22 cellular contexts compared by ENCODE assay signal in the genomic region with DNA sequence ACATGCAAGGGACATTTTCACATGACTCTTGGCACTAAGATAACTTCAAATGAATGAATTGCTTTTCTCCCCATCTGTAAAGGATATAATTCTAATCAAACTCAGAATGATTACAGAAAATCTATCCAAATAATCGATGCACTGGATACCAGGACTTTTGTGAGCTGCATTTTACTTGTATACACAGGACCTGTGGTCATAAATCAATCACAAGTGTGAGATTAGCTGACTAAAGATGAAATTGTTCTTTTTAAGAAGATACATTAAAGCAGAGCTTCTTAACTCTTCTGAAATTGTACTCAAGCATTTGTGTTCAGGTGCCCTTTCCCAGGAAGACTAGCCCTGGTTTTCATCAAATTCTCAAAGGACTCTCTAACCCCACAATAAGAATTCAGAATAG.
A peak's percentile ranks its signal among the peaks of the same experiment; 100 is the strongest.
DNase-seq lines count a peak whose midpoint lies in the region; ATAC-seq, FAIRE-seq and TF ChIP-seq lines count a peak whose summit lies in the region.
"Had no signal": no experiment of that assay in that cellular context is flagged by ENCODE, and none has a peak within 500 bp of the region (broad histone marks: within the 10 kb centered on the region; RNA-seq: fewer than 3 reads in every experiment).

No MANE protein-coding gene starts in this region.

- TF ChIP-seq CTCF in gastrocnemius medialis (IDR thresholded peaks at IDR 0.05 in 4 of 5, conservative IDR thresholded peaks at IDR 0.05 in 1 of 5): no peak
- no peak for TF ChIP-seq CTCF in glutamatergic neuron (IDR thresholded peaks at IDR 0.05; ENCODE audit: partially characterized antibody, unreplicated experiment)

- no peaks in the 10 kb centered on the region for H3K9me3 Mint-ChIP-seq in activated T-helper 17 cell treated with anti-CD3 and anti-CD28 coated beads, Interleukin-2, amount 50 U/mL, for 72 hours
- no peaks in the 10 kb centered on the region for H3K9me3 Mint-ChIP-seq in glutamatergic neuron (ENCODE audit: unreplicated experiment)
- H3K9me3 Mint-ChIP-seq: CD4-positive, CD25-positive, alpha-beta regulatory T cell; CD8-positive, alpha-beta memory T cell; HFFc6; IgD-negative memory B cell had no signal

- no peak for ATAC-seq in activated T-helper 17 cell treated with anti-CD3 and anti-CD28 coated beads, Interleukin-2, amount 50 U/mL, for 72 hours (replicated peaks)
- ATAC-seq in gastrocnemius medialis: no peak
- ATAC-seq: A549, HepG2 had no signal

- H3K4me3 Mint-ChIP-seq in activated T-helper 17 cell treated with anti-CD3 and anti-CD28 coated beads, Interleukin-2, amount 50 U/mL, for 72 hours: no peak overlapping the region
- no peak overlapping the region for H3K4me3 Mint-ChIP-seq in glutamatergic neuron (ENCODE audit: unreplicated experiment)
- H3K4me3 Mint-ChIP-seq: CD4-positive, CD25-positive, alpha-beta regulatory T cell; CD8-positive, alpha-beta memory T cell; HFFc6; IgD-negative memory B cell had no signal

- H3K4me2 ChIP-seq in BLaER1: peak overlapping the region; percentile 77
- H3K4me2 ChIP-seq: A549 had no signal

- H3K4me3 ChIP-seq in BLaER1: no peak overlapping the region
- no peak overlapping the region for H3K4me3 ChIP-seq in gastrocnemius medialis
- H3K4me3 ChIP-seq: A549, GM23248 had no signal

- H3K9me3 ChIP-seq in BLaER1: no peaks in the 10 kb centered on the region
- H3K9me3 ChIP-seq in gastrocnemius medialis: no peaks in the 10 kb centered on the region
- H3K9me3 ChIP-seq: A549 had no signal

- no peaks in the 10 kb centered on the region for H3K27me3 ChIP-seq in BLaER1
- H3K27me3 ChIP-seq in gastrocnemius medialis: no peaks in the 10 kb centered on the region

- intact Hi-C loops in gastrocnemius medialis (cut with DNase I; ENCODE audit: low total_unique reads): no loop called here

- no peak for TF ChIP-seq POLR2A in gastrocnemius medialis (IDR thresholded peaks at IDR 0.05)

- H3K27ac ChIP-seq in BLaER1: no peak overlapping the region
- H3K27ac ChIP-seq in gastrocnemius medialis: peak overlapping the region; percentile 7 to 99 (median 92)
- H3K27ac ChIP-seq: 22Rv1, A549, GM23248 had no signal

- peak overlapping the region; percentile 20 for H3K27ac Mint-ChIP-seq in activated T-helper 17 cell treated with anti-CD3 and anti-CD28 coated beads, Interleukin-2, amount 50 U/mL, for 72 hours
- H3K27ac Mint-ChIP-seq in glutamatergic neuron (ENCODE audit: unreplicated experiment): no peak overlapping the region
- H3K27ac Mint-ChIP-seq: HFFc6 had no signal

- H3K36me3 Mint-ChIP-seq in activated T-helper 17 cell treated with anti-CD3 and anti-CD28 coated beads, Interleukin-2, amount 50 U/mL, for 72 hours (ENCODE audit: low read depth): peaks cover 54% of the 10 kb centered on the region
- no peaks in the 10 kb centered on the region for H3K36me3 Mint-ChIP-seq in glutamatergic neuron (ENCODE audit: unreplicated experiment)

- H3K9ac ChIP-seq in BLaER1: no peak overlapping the region
- H3K9ac ChIP-seq: GM23248 had no signal

- H3K36me3 ChIP-seq in BLaER1 (peaks cover 34% of the 10 kb centered on the region), gastrocnemius medialis (peaks cover 0 to 71% of the 10 kb centered on the region in 2 donors)

- in situ Hi-C loops in gastrocnemius medialis (cut with MboI; ENCODE audit: low sequenced_read_pairs in 4 of 4): no loop called here

- H3K4me1 ChIP-seq in BLaER1 (peaks cover 54% of the 10 kb centered on the region), gastrocnemius medialis (peaks cover 30 to 36% of the 10 kb centered on the region in 2 donors)
- H3K4me1 ChIP-seq: A549 had no signal

- no peak for DNase-seq in HTR-8/SVneo (ENCODE audit: insufficient read length, low spot score)
- DNase-seq in gastrocnemius medialis: no peak
- no peak for DNase-seq in glutamatergic neuron
- no peak for DNase-seq in DMS 273 treated with DMSO at 0.1 percent for 48 hours (lab: John Stamatoyannopoulos, UW)
- no peak for DNase-seq in NCI-H2081 (lab: John Stamatoyannopoulos, UW)
- DNase-seq: C1 segment of cervical spinal cord; CD4-positive, CD25-positive, alpha-beta regulatory T cell; CD8-positive, alpha-beta memory T cell; COR-L47; GDM1; GM23248; HCEC 1CT; HFFc6; KG1 had no signal

- H3K27me3 Mint-ChIP-seq in activated T-helper 17 cell treated with anti-CD3 and anti-CD28 coated beads, Interleukin-2, amount 50 U/mL, for 72 hours: no peaks in the 10 kb centered on the region
- H3K27me3 Mint-ChIP-seq in glutamatergic neuron (ENCODE audit: unreplicated experiment): no peaks in the 10 kb centered on the region
- H3K27me3 Mint-ChIP-seq: CD4-positive, CD25-positive, alpha-beta regulatory T cell; CD8-positive, alpha-beta memory T cell; IgD-negative memory B cell had no signal

- peaks cover 10% of the 10 kb centered on the region for H3K4me1 Mint-ChIP-seq in activated T-helper 17 cell treated with anti-CD3 and anti-CD28 coated beads, Interleukin-2, amount 50 U/mL, for 72 hours
- H3K4me1 Mint-ChIP-seq in glutamatergic neuron (ENCODE audit: low read depth, unreplicated experiment): peaks cover 4% of the 10 kb centered on the region
- H3K4me1 Mint-ChIP-seq: CD4-positive, CD25-positive, alpha-beta regulatory T cell; CD8-positive, alpha-beta memory T cell had no signal

- FAIRE-seq in HTR-8/SVneo (lab: Jason Lieb, UNC): peak; percentile 90
- FAIRE-seq: A549, GM19239, H54, HepG2 had no signal

- H4K20me1 ChIP-seq in BLaER1: no peaks in the 10 kb centered on the region
